ENCODE assay signal across 24 cellular contexts in the genomic region with DNA sequence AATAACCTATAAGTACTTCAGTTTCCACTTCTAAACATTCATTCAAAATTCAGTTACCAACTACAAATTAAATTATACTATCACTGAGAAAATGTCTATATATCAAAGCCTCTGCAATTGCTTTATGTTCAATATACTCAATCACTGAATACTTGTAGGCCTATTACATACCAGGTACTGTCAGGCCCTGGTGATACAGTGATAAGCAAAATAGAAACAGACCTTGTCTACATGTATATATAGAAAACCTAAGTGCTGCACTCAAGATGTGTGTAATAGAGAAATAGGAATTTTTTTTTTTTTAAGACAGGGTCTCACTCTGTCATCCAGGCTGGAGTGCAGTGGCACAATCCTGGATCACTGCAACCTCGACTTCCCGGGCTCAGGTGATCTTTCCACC.
"Had no signal": no experiment of that assay in that cellular context is flagged by ENCODE, and none has a peak within 500 bp of the region (broad histone marks: within the 10 kb centered on the region; RNA-seq: fewer than 3 reads in every experiment).

No MANE protein-coding gene starts in this region.

- H3K27ac ChIP-seq: neural progenitor cell, ovary, parathyroid adenoma, psoas muscle, right lobe of liver, sigmoid colon, stomach, thoracic aorta, thyroid gland, tibial nerve, upper lobe of left lung had no signal

- H3K9me3 ChIP-seq: ovary, psoas muscle, right lobe of liver, sigmoid colon, stomach, thoracic aorta, thyroid gland, tibial nerve, upper lobe of left lung had no signal

- H3K79me2 ChIP-seq: parathyroid adenoma had no signal

- ATAC-seq: natural killer cell; psoas muscle; right cardiac atrium; right lobe of liver; stimulated activated effector memory CD8-positive, alpha-beta T cell treated with anti-CD3 and anti-CD28 coated beads, Interleukin-12 subunit alpha, Interleukin-12 subunit beta, amount 100 ng/mL, for 72 hours; stimulated activated naive B cell treated with anti-CD40 and anti-IgM and Interleukin-4, amounts not matched to agents 10 μg/mL and 1 μg/mL and 100 μg/mL, for 72 hours had no signal

- H3K9ac ChIP-seq: neural progenitor cell, parathyroid adenoma had no signal

- H2AFZ ChIP-seq: neural progenitor cell, parathyroid adenoma had no signal

- H3K4me1 ChIP-seq: neural progenitor cell, psoas muscle, right lobe of liver, sigmoid colon, stomach, thyroid gland, tibial nerve, upper lobe of left lung had no signal

- H3K4me3 ChIP-seq: neural progenitor cell, ovary, psoas muscle, right lobe of liver, sigmoid colon, stomach, thoracic aorta, thyroid gland, tibial nerve, upper lobe of left lung had no signal

- H3K36me3 ChIP-seq: neural progenitor cell, ovary, right lobe of liver, sigmoid colon, stomach, thoracic aorta, thyroid gland, tibial nerve, upper lobe of left lung had no signal

- H3K27me3 ChIP-seq: neural progenitor cell, ovary, right lobe of liver, sigmoid colon, stomach, thyroid gland, tibial nerve, upper lobe of left lung had no signal

- H3K4me2 ChIP-seq: neural progenitor cell had no signal

- DNase-seq: natural killer cell; occipital lobe; ovary; posterior cingulate gyrus; psoas muscle; right cardiac atrium; right lobe of liver; sigmoid colon; small intestine; stimulated activated CD4-positive, alpha-beta T cell treated with anti-CD3 and anti-CD28 coated beads, Interleukin-15, amount 100 ng/mL, for 24 hours; stimulated activated CD4-positive, alpha-beta T cell treated with anti-CD3 and anti-CD28 coated beads, Interleukin-2, amount 100 ng/mL, for 24 hours; stimulated activated CD4-positive, alpha-beta T cell treated with anti-CD3 and anti-CD28 coated beads, Interleukin-2, amount 100 ng/mL, for 48 hours; stimulated activated CD4-positive, alpha-beta T cell treated with anti-CD3 and anti-CD28 coated beads, Interleukin-4, amount 100 ng/mL, for 24 hours; stimulated activated naive B cell treated with anti-CD40 and anti-IgM and Interleukin-4, amounts not matched to agents 10 μg/mL and 1 μg/mL and 100 μg/mL, for 72 hours; stimulated activated naive CD4-positive, alpha-beta T cell treated with Interleukin-2 at 50 U/mL for 16 hours; stomach; thyroid gland; trophoblast cell; upper lobe of left lung had no signal
